Comparison of ENCODE assay signal across 33 cellular contexts in the genomic region with DNA sequence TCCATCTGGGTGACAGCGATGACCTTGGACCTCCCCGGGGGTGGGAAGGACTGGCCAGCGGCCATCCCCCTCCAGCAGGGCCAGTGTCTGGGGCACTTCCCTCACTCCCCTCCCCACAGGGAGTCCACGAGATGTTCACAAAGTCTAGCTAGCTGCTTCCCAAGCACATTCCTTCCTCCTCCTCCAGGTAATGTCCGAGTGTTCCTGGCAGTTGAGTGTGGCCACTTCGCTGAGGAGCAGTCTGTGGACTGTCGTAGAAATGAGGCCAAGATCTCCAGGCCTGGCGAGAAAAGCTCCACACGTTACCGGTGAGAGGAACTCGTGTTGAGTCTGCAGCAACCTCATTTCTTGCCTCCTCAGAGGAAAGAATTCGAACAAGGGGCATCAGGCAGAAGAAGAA.
"Had no signal": no experiment of that assay in that cellular context is flagged by ENCODE, and none has a peak within 500 bp of the region (broad histone marks: within the 10 kb centered on the region; RNA-seq: fewer than 3 reads in every experiment).

No MANE protein-coding gene starts in this region.

- FAIRE-seq: astrocyte, endometrium had no signal

- H3K9me3 Mint-ChIP-seq: activated CD4-positive, alpha-beta memory T cell treated with anti-CD3 and anti-CD28 coated beads for 36 hours; activated CD4-positive, alpha-beta T cell treated with anti-CD3 and anti-CD28 coated beads, Interleukin-2, amount 10 ng/mL, durations not matched to agents 24 days and 14 days; activated naive CD4-positive, alpha-beta T cell treated with anti-CD3 and anti-CD28 coated beads for 36 hours; activated naive CD8-positive, alpha-beta T cell treated with anti-CD3 and anti-CD28 coated beads for 36 hours; activated T-cell treated with anti-CD3 and anti-CD28 coated beads, Interleukin-2, amount 50 U/mL, for 72 hours; naive thymus-derived CD4-positive, alpha-beta T cell; stimulated activated effector memory CD8-positive, alpha-beta T cell treated with anti-CD3 and anti-CD28 coated beads, Interleukin-12 subunit alpha, Interleukin-12 subunit beta, amount 100 ng/mL, for 72 hours; stimulated activated naive CD8-positive, alpha-beta T cell treated with anti-CD3 and anti-CD28 coated beads, Interleukin-15, Interleukin-2, amounts not matched to agents 100 ng/mL and 50 ng/mL, for 24 hours had no signal

- H3K27me3 Mint-ChIP-seq: stimulated activated naive CD8-positive, alpha-beta T cell treated with anti-CD3 and anti-CD28 coated beads, Interleukin-15, Interleukin-2, amounts not matched to agents 100 ng/mL and 50 ng/mL, for 24 hours had no signal

- H3K9ac ChIP-seq: neural progenitor cell had no signal

- DNase-seq: activated CD4-positive, alpha-beta memory T cell treated with anti-CD3 and anti-CD28 coated beads for 36 hours; activated CD4-positive, alpha-beta T cell treated with anti-CD3 and anti-CD28 coated beads, Interleukin-2, amount 10 ng/mL, durations not matched to agents 24 days and 14 days; activated CD4-positive, CD25-positive, alpha-beta regulatory T cell treated with anti-CD3 and anti-CD28 coated beads, Interleukin-2, amount 50 U/mL, for 72 hours; activated naive CD4-positive, alpha-beta T cell treated with anti-CD3 and anti-CD28 coated beads for 36 hours; activated naive CD8-positive, alpha-beta T cell treated with anti-CD3 and anti-CD28 coated beads for 36 hours; activated T-cell treated with anti-CD3 and anti-CD28 coated beads for 4 hours; activated T-cell treated with anti-CD3 and anti-CD28 coated beads, Interleukin-2, amount 50 U/mL, for 72 hours; brain microvascular endothelial cell; central memory CD4-positive, alpha-beta T cell; dermis blood vessel endothelial cell; effector CD4-positive, alpha-beta T cell; esophagus squamous epithelium; foreskin melanocyte; heart right ventricle; left ventricle myocardium inferior; mammary epithelial cell; midbrain; naive thymus-derived CD4-positive, alpha-beta T cell; occipital lobe; right cardiac atrium; stimulated activated CD4-positive, alpha-beta T cell treated with anti-CD3 and anti-CD28 coated beads, Interleukin-12 subunit alpha, Interleukin-12 subunit beta, amount 100 ng/mL, for 4 hours; stimulated activated CD4-positive, alpha-beta T cell treated with anti-CD3 and anti-CD28 coated beads, Interleukin-4, amount 100 ng/mL, for 24 hours; T-helper 2 cell; trophoblast cell had no signal

- H3K27ac Mint-ChIP-seq: activated CD4-positive, alpha-beta memory T cell treated with anti-CD3 and anti-CD28 coated beads for 36 hours; activated CD4-positive, alpha-beta T cell treated with anti-CD3 and anti-CD28 coated beads, Interleukin-2, amount 10 ng/mL, durations not matched to agents 24 days and 14 days; activated naive CD4-positive, alpha-beta T cell treated with anti-CD3 and anti-CD28 coated beads for 36 hours; activated naive CD8-positive, alpha-beta T cell treated with anti-CD3 and anti-CD28 coated beads for 36 hours; activated T-cell treated with anti-CD3 and anti-CD28 coated beads, Interleukin-2, amount 50 U/mL, for 72 hours; naive thymus-derived CD4-positive, alpha-beta T cell; neural progenitor cell; stimulated activated effector memory CD8-positive, alpha-beta T cell treated with anti-CD3 and anti-CD28 coated beads, Interleukin-12 subunit alpha, Interleukin-12 subunit beta, amount 100 ng/mL, for 72 hours; stimulated activated naive CD8-positive, alpha-beta T cell treated with anti-CD3 and anti-CD28 coated beads, Interleukin-15, Interleukin-2, amounts not matched to agents 100 ng/mL and 50 ng/mL, for 24 hours had no signal

- H3K36me3 Mint-ChIP-seq: activated CD4-positive, alpha-beta memory T cell treated with anti-CD3 and anti-CD28 coated beads for 36 hours; activated naive CD8-positive, alpha-beta T cell treated with anti-CD3 and anti-CD28 coated beads for 36 hours; naive thymus-derived CD4-positive, alpha-beta T cell; stimulated activated effector memory CD8-positive, alpha-beta T cell treated with anti-CD3 and anti-CD28 coated beads, Interleukin-12 subunit alpha, Interleukin-12 subunit beta, amount 100 ng/mL, for 72 hours had no signal

- ATAC-seq: activated T-cell treated with anti-CD3 and anti-CD28 coated beads, Interleukin-2, amount 50 U/mL, for 72 hours; heart right ventricle; naive thymus-derived CD4-positive, alpha-beta T cell; right cardiac atrium; stimulated activated effector memory CD8-positive, alpha-beta T cell treated with anti-CD3 and anti-CD28 coated beads, Interleukin-12 subunit alpha, Interleukin-12 subunit beta, amount 100 ng/mL, for 72 hours had no signal

- H3K4me1 ChIP-seq: adrenal gland, esophagus squamous epithelium, heart right ventricle, left ventricle myocardium inferior, neural progenitor cell, vagina had no signal

- H3K4me3 ChIP-seq: adrenal gland, esophagus squamous epithelium, heart right ventricle, left ventricle myocardium inferior, neural progenitor cell, thoracic aorta, vagina had no signal

- H3K36me3 ChIP-seq: adrenal gland, brain microvascular endothelial cell, esophagus squamous epithelium, heart right ventricle, left ventricle myocardium inferior, neural progenitor cell, thoracic aorta, vagina had no signal

- H3K27me3 ChIP-seq: brain microvascular endothelial cell, neural progenitor cell had no signal

- H3K27ac ChIP-seq: adrenal gland, brain microvascular endothelial cell, epithelial cell of prostate, esophagus squamous epithelium, heart right ventricle, left ventricle myocardium inferior, neural progenitor cell, thoracic aorta, vagina had no signal

- H3K4me3 Mint-ChIP-seq: activated CD4-positive, alpha-beta memory T cell treated with anti-CD3 and anti-CD28 coated beads for 36 hours; activated CD4-positive, alpha-beta T cell treated with anti-CD3 and anti-CD28 coated beads, Interleukin-2, amount 10 ng/mL, durations not matched to agents 24 days and 14 days; activated naive CD4-positive, alpha-beta T cell treated with anti-CD3 and anti-CD28 coated beads for 36 hours; activated naive CD8-positive, alpha-beta T cell treated with anti-CD3 and anti-CD28 coated beads for 36 hours; activated T-cell treated with anti-CD3 and anti-CD28 coated beads, Interleukin-2, amount 50 U/mL, for 72 hours; naive thymus-derived CD4-positive, alpha-beta T cell; neural progenitor cell; stimulated activated effector memory CD8-positive, alpha-beta T cell treated with anti-CD3 and anti-CD28 coated beads, Interleukin-12 subunit alpha, Interleukin-12 subunit beta, amount 100 ng/mL, for 72 hours; stimulated activated naive CD8-positive, alpha-beta T cell treated with anti-CD3 and anti-CD28 coated beads, Interleukin-15, Interleukin-2, amounts not matched to agents 100 ng/mL and 50 ng/mL, for 24 hours had no signal

- H3K9me3 ChIP-seq: adrenal gland, esophagus squamous epithelium, heart right ventricle, left ventricle myocardium inferior, thoracic aorta, vagina had no signal

- H3K4me1 Mint-ChIP-seq: activated CD4-positive, alpha-beta T cell treated with anti-CD3 and anti-CD28 coated beads, Interleukin-2, amount 10 ng/mL, durations not matched to agents 24 days and 14 days; activated naive CD8-positive, alpha-beta T cell treated with anti-CD3 and anti-CD28 coated beads for 36 hours; stimulated activated effector memory CD8-positive, alpha-beta T cell treated with anti-CD3 and anti-CD28 coated beads, Interleukin-12 subunit alpha, Interleukin-12 subunit beta, amount 100 ng/mL, for 72 hours had no signal
